ENCODE assay signal across 21 cellular contexts in genomic region chr10:393346-393745, GRCh38.
DNase-seq lines count a peak whose midpoint lies in the region; ATAC-seq and TF ChIP-seq lines count a peak whose summit lies in the region.
"Had no signal": no experiment of that assay in that cellular context is flagged by ENCODE, and none has a peak within 500 bp of the region (broad histone marks: within the 10 kb centered on the region; RNA-seq: fewer than 3 reads in every experiment).

No MANE protein-coding gene starts in this region.

- H3K9me3 Mint-ChIP-seq in nephron progenitor cell = no peaks in the 10 kb centered on the region
- H3K9me3 Mint-ChIP-seq: CD4-positive, alpha-beta T cell; CD8-positive, alpha-beta memory T cell had no signal

- H3K4me3 ChIP-seq in OCI-LY1 (ENCODE audit: low read depth, low read length, poor library complexity, severe bottlenecking) = no peak overlapping the region
- no peak overlapping the region for H3K4me3 ChIP-seq in WERI-Rb-1 (ENCODE audit: low read depth, low read length)
- H3K4me3 ChIP-seq: A549; BLaER1 treated with 17β-estradiol and CSF1 and Interleukin-3, amounts not matched to agents 10 nM and 100 nM; GM23248 had no signal

- H3K9me2 ChIP-seq in OCI-LY1 (ENCODE audit: low read depth, low read length) = no peaks in the 10 kb centered on the region

- H4K20me1 ChIP-seq in OCI-LY1 (ENCODE audit: insufficient read depth, low read length) = no peaks in the 10 kb centered on the region

- no peak overlapping the region for H2AFZ ChIP-seq in OCI-LY1 (ENCODE audit: low read length)
- H2AFZ ChIP-seq: GM23248 had no signal

- DNase-seq in WERI-Rb-1 (peak; percentile 49), nephron progenitor cell (no peak), cerebellar nuclear complex (lab: John Stamatoyannopoulos, UW) (no peak), erythroblast (lab: John Stamatoyannopoulos, UW) (no peak)
- no peak for DNase-seq in stimulated activated naive CD8-positive, alpha-beta T cell treated with anti-CD3 and anti-CD28 coated beads, Interleukin-15, Interleukin-2, amounts not matched to agents 100 U/mL and 50 U/mL, for 24 hours
- DNase-seq: 8988T; ACHN; AML-193; BE2C; CD4-positive, alpha-beta T cell; CD8-positive, alpha-beta memory T cell; DMS53; DMS79 treated with DMSO at 0.1 percent for 48 hours; GF-D8; GM23248; H7; HCEC 1CT had no signal

- H3K36me3 ChIP-seq in OCI-LY1 (ENCODE audit: insufficient read depth, low read length) (peaks cover 73% of the 10 kb centered on the region), WERI-Rb-1 (no peaks in the 10 kb centered on the region; the same call in 1 of the 2 replicates)
- H3K36me3 ChIP-seq: BE2C had no signal

- TF ChIP-seq POLR2A in erythroblast (IDR thresholded peaks at IDR 0.05; ENCODE audit: low read length) = no peak

- H3K79me2 ChIP-seq in OCI-LY1 (ENCODE audit: insufficient read depth, low read length) = no peaks in the 10 kb centered on the region

- TF ChIP-seq CTCF in OCI-LY1 (IDR thresholded peaks at IDR 0.05; ENCODE audit: low read length) (no peak), WERI-Rb-1 (IDR thresholded peaks at IDR 0.05; ENCODE audit: low read depth, low read length) (no peak), nephron progenitor cell (IDR thresholded peaks at IDR 0.05) (no peak)

- H3K9me3 ChIP-seq in OCI-LY1 (ENCODE audit: low read length) = no peaks in the 10 kb centered on the region
- H3K9me3 ChIP-seq in WERI-Rb-1 (ENCODE audit: severe bottlenecking) = no peaks in the 10 kb centered on the region
- H3K9me3 ChIP-seq: A549; BE2C; BLaER1 treated with 17β-estradiol and CSF1 and Interleukin-3, amounts not matched to agents 10 nM and 100 nM had no signal

- H3K4me2 ChIP-seq in OCI-LY1 (ENCODE audit: low read length) = no peak overlapping the region
- H3K4me2 ChIP-seq: A549 had no signal

- peaks cover 19% of the 10 kb centered on the region for H3K4me1 Mint-ChIP-seq in nephron progenitor cell

- no peak overlapping the region for H3K4me3 Mint-ChIP-seq in nephron progenitor cell
- H3K4me3 Mint-ChIP-seq: CD4-positive, alpha-beta T cell; CD8-positive, alpha-beta memory T cell had no signal

- no peak for ATAC-seq in stimulated activated naive CD8-positive, alpha-beta T cell treated with anti-CD3 and anti-CD28 coated beads, Interleukin-15, Interleukin-2, amounts not matched to agents 100 U/mL and 50 U/mL, for 24 hours
- ATAC-seq: A549 had no signal

- no peaks in the 10 kb centered on the region for H3K27me3 Mint-ChIP-seq in nephron progenitor cell (ENCODE audit: low read depth, poor library complexity)
- H3K27me3 Mint-ChIP-seq: CD4-positive, alpha-beta T cell had no signal

- peak overlapping the region; percentile 21 for H3K27ac Mint-ChIP-seq in nephron progenitor cell
- H3K27ac Mint-ChIP-seq: CD4-positive, alpha-beta T cell had no signal

- H3K27ac ChIP-seq in OCI-LY1 (ENCODE audit: low read depth, low read length, poor library complexity, severe bottlenecking) (peak overlapping the region; percentile 95), WERI-Rb-1 (no peak overlapping the region)
- H3K27ac ChIP-seq: A549; BLaER1 treated with 17β-estradiol and CSF1 and Interleukin-3, amounts not matched to agents 10 nM and 100 nM; GM23248 had no signal

- H3K27me3 ChIP-seq in OCI-LY1 (ENCODE audit: insufficient read depth, low read length) (no peaks in the 10 kb centered on the region), WERI-Rb-1 (ENCODE audit: insufficient read depth, low read depth, severe bottlenecking) (no peaks in the 10 kb centered on the region)
- H3K27me3 ChIP-seq: BE2C; BLaER1 treated with 17β-estradiol and CSF1 and Interleukin-3, amounts not matched to agents 10 nM and 100 nM had no signal

- peaks cover 45% of the 10 kb centered on the region for H3K4me1 ChIP-seq in OCI-LY1 (ENCODE audit: insufficient read depth, low read length, severe bottlenecking)
- H3K4me1 ChIP-seq: A549, BE2C had no signal

- H3K9ac ChIP-seq in OCI-LY1 (ENCODE audit: low read length) = no peak overlapping the region
- H3K9ac ChIP-seq: BLaER1 treated with 17β-estradiol and CSF1 and Interleukin-3, amounts not matched to agents 10 nM and 100 nM; GM23248 had no signal

- H3F3A ChIP-seq in OCI-LY1 (ENCODE audit: insufficient read depth, low read length) = no peaks in the 10 kb centered on the region

- peaks cover 34% of the 10 kb centered on the region for H3K36me3 Mint-ChIP-seq in nephron progenitor cell (ENCODE audit: low read depth)
- H3K36me3 Mint-ChIP-seq: CD14-positive monocyte had no signal
